24 cellular contexts compared by ENCODE assay signal in the genomic region with DNA sequence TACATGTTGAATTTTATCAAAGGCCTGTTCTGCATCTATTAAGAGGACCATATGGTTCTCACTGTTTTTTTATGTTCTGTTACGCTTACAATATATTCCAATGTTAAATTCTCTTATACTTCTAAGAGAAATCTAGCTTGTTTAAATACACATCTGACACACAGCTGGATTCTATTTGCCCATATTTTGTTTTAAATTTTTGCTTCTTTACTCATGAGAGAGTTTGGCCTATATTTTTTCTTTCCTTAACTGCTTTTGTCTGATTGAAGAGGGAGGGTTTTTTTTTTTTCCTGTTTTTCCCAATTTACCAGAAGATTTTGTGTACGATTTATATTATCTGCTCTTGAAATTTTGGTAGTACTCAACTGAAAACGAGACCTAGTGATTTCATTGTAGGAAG.
"Had no signal": no experiment of that assay in that cellular context is flagged by ENCODE, and none has a peak within 500 bp of the region (broad histone marks: within the 10 kb centered on the region; RNA-seq: fewer than 3 reads in every experiment).

No MANE protein-coding gene starts in this region.

- H3K9me3 Mint-ChIP-seq: activated T-cell treated with anti-CD3 and anti-CD28 coated beads, Interleukin-2, amount 50 U/mL, for 24 hours; activated T-helper 17 cell treated with anti-CD3 and anti-CD28 coated beads, Interleukin-2, amount 50 U/mL, for 72 hours; immature natural killer cell; naive thymus-derived CD8-positive, alpha-beta T cell; T-cell; T-helper 2 cell treated with Interferon-gamma antibody and Interleukin-4, amounts not matched to agents 5 μg/mL and 100 μg/mL, for 36 hours had no signal

- H3K27ac Mint-ChIP-seq: activated T-cell treated with anti-CD3 and anti-CD28 coated beads, Interleukin-2, amount 50 U/mL, for 24 hours; activated T-helper 17 cell treated with anti-CD3 and anti-CD28 coated beads, Interleukin-2, amount 50 U/mL, for 72 hours; immature natural killer cell; T-cell; T-helper 2 cell treated with Interferon-gamma antibody and Interleukin-4, amounts not matched to agents 5 μg/mL and 100 μg/mL, for 36 hours had no signal

- H3K4me3 Mint-ChIP-seq: activated T-cell treated with anti-CD3 and anti-CD28 coated beads, Interleukin-2, amount 50 U/mL, for 24 hours; activated T-helper 17 cell treated with anti-CD3 and anti-CD28 coated beads, Interleukin-2, amount 50 U/mL, for 72 hours; immature natural killer cell; naive thymus-derived CD8-positive, alpha-beta T cell; T-cell; T-helper 2 cell treated with Interferon-gamma antibody and Interleukin-4, amounts not matched to agents 5 μg/mL and 100 μg/mL, for 36 hours had no signal

- ATAC-seq: activated T-helper 17 cell treated with anti-CD3 and anti-CD28 coated beads, Interleukin-2, amount 50 U/mL, for 72 hours; esophagus mucosa; left lobe of liver; naive thymus-derived CD8-positive, alpha-beta T cell; pancreas; right cardiac atrium; stimulated activated naive CD8-positive, alpha-beta T cell treated with anti-CD3 and anti-CD28 coated beads, Interleukin-15, Interleukin-2, amounts not matched to agents 100 U/mL and 50 U/mL, for 24 hours; T-cell; upper lobe of right lung had no signal

- H3K9me3 ChIP-seq: pancreas, upper lobe of right lung had no signal

- H3K4me1 ChIP-seq: upper lobe of right lung had no signal

- H3K4me1 Mint-ChIP-seq: activated T-helper 17 cell treated with anti-CD3 and anti-CD28 coated beads, Interleukin-2, amount 50 U/mL, for 72 hours had no signal

- DNase-seq: activated CD4-positive, alpha-beta T cell treated with anti-CD3 and anti-CD28 coated beads, Interleukin-2, amount 50 U/mL, for 4 hours; activated CD4-positive, CD25-positive, alpha-beta regulatory T cell treated with anti-CD3 and anti-CD28 coated beads, Interleukin-2, amount 50 U/mL, for 72 hours; activated CD8-positive, alpha-beta memory T cell treated with anti-CD3 and anti-CD28 coated beads for 24 hours; activated CD8-positive, alpha-beta memory T cell treated with anti-CD3 and anti-CD28 coated beads, Interleukin-2, amount 50 U/mL, for 4 hours; activated T-cell treated with anti-CD3 and anti-CD28 coated beads, Interleukin-2, amount 50 U/mL, for 24 hours; aorta; brain microvascular endothelial cell; caudate nucleus; effector memory CD4-positive, alpha-beta T cell; foreskin melanocyte; immature natural killer cell; naive thymus-derived CD8-positive, alpha-beta T cell; pancreas; right cardiac atrium; stimulated activated CD4-positive, alpha-beta T cell treated with anti-CD3 and anti-CD28 coated beads, Interleukin-4, amount 100 ng/mL, for 24 hours; stimulated activated naive CD8-positive, alpha-beta T cell treated with anti-CD3 and anti-CD28 coated beads, Interleukin-15, Interleukin-2, amounts not matched to agents 100 U/mL and 50 U/mL, for 24 hours; T-cell; upper lobe of right lung; WERI-Rb-1 had no signal

- H3K27me3 Mint-ChIP-seq: activated T-cell treated with anti-CD3 and anti-CD28 coated beads, Interleukin-2, amount 50 U/mL, for 24 hours; activated T-helper 17 cell treated with anti-CD3 and anti-CD28 coated beads, Interleukin-2, amount 50 U/mL, for 72 hours; naive thymus-derived CD8-positive, alpha-beta T cell; T-cell had no signal

- H3K27ac ChIP-seq: brain microvascular endothelial cell, pancreas, upper lobe of right lung, WERI-Rb-1 had no signal

- H3K4me3 ChIP-seq: lung, pancreas, upper lobe of right lung had no signal

- H3K27me3 ChIP-seq: brain microvascular endothelial cell, pancreas, upper lobe of right lung had no signal

- H3K36me3 ChIP-seq: brain microvascular endothelial cell, pancreas, upper lobe of right lung, WERI-Rb-1 had no signal
